In genomic region chr14:98925362-98926040, GRCh38 we compare ENCODE assay signal across 23 cellular contexts.
DNase-seq lines count a peak whose midpoint lies in the region; ATAC-seq and TF ChIP-seq lines count a peak whose summit lies in the region.
"Had no signal": no experiment of that assay in that cellular context is flagged by ENCODE, and none has a peak within 500 bp of the region (broad histone marks: within the 10 kb centered on the region; RNA-seq: fewer than 3 reads in every experiment).

No MANE protein-coding gene starts in this region.

- ATAC-seq in CD4-positive, alpha-beta T cell (ENCODE audit: poor library complexity): no peak
- ATAC-seq in naive thymus-derived CD8-positive, alpha-beta T cell: peak in 1 of 2 donors; percentile 8
- ATAC-seq in HG03135 (IDR thresholded peaks at IDR 0.05; ENCODE audit: unreplicated experiment): no peak
- ATAC-seq: heart right ventricle, upper lobe of right lung had no signal

- H2AFZ ChIP-seq in OCI-LY7 (ENCODE audit: low read length): peak overlapping the region; percentile 47; the same call in 1 of the 2 replicates

- H3K27ac Mint-ChIP-seq in CD4-positive, alpha-beta T cell: peak overlapping the region; percentile 91
- peak overlapping the region; percentile 86 to 98 (median 94) for H3K27ac Mint-ChIP-seq in naive thymus-derived CD8-positive, alpha-beta T cell
- H3K27ac Mint-ChIP-seq: activated T-helper 17 cell treated with anti-CD3 and anti-CD28 coated beads, Interleukin-2, amount 50 U/mL, for 72 hours; brain; CD14-positive monocyte; naive B cell; progenitor cell of endocrine pancreas had no signal

- H3K4me1 ChIP-seq in OCI-LY7 (ENCODE audit: insufficient read depth, low read length, poor library complexity, severe bottlenecking): peaks cover 19% of the 10 kb centered on the region
- H3K4me1 ChIP-seq: heart right ventricle, Peyer's patch, upper lobe of right lung had no signal

- peak overlapping the region; percentile 13 for H3K27ac ChIP-seq in CD4-positive, alpha-beta T cell (ENCODE audit: low read depth, low read length)
- H3K27ac ChIP-seq in OCI-LY7 (ENCODE audit: low read depth, low read length, poor library complexity, severe bottlenecking): peak overlapping the region; percentile 62
- H3K27ac ChIP-seq: dorsolateral prefrontal cortex, heart right ventricle, Peyer's patch, upper lobe of right lung had no signal

- H3K9me2 ChIP-seq in OCI-LY7 (ENCODE audit: insufficient read depth, low read length): no peaks in the 10 kb centered on the region

- no peaks in the 10 kb centered on the region for H3K27me3 ChIP-seq in CD4-positive, alpha-beta T cell (ENCODE audit: control insufficient read depth, insufficient read depth, low read length)
- H3K27me3 ChIP-seq: Peyer's patch, upper lobe of right lung had no signal

- DNase-seq in activated CD8-positive, alpha-beta memory T cell treated with anti-CD3 and anti-CD28 coated beads for 24 hours: peak; percentile 56
- no peak for DNase-seq in activated CD8-positive, alpha-beta memory T cell treated with anti-CD3 and anti-CD28 coated beads, Interleukin-2, amount 50 U/mL, for 48 hours
- no peak for DNase-seq in CD4-positive, alpha-beta T cell
- peak; percentile 52 for DNase-seq in OCI-LY7 (ENCODE audit: low spot score)
- no peak for DNase-seq in naive thymus-derived CD8-positive, alpha-beta T cell
- no peak for DNase-seq in central memory CD4-positive, alpha-beta T cell
- DNase-seq in epidermal melanocyte (ENCODE audit: insufficient read length, low spot score): no peak
- DNase-seq: GOT3, heart right ventricle, midbrain, naive B cell, NCI-H146, NCI-H226, substantia nigra, T-helper 9 cell, upper lobe of right lung had no signal

- no peaks in the 10 kb centered on the region for H3K36me3 Mint-ChIP-seq in CD4-positive, alpha-beta T cell (ENCODE audit: low read depth)
- H3K36me3 Mint-ChIP-seq in naive thymus-derived CD8-positive, alpha-beta T cell: peaks cover 0 to 13% (median 11%) of the 10 kb centered on the region in 3 donors
- H3K36me3 Mint-ChIP-seq: brain, CD14-positive monocyte, naive B cell had no signal

- peak overlapping the region; percentile 63 for H3K4me2 ChIP-seq in OCI-LY7 (ENCODE audit: low read length)

- BruUV-seq in OCI-LY7 (replicated peaks; lab: Mats Ljungman, UMichigan): no TSS peak

- H3K9me3 ChIP-seq in CD4-positive, alpha-beta T cell (ENCODE audit: control insufficient read depth, low read length): no peaks in the 10 kb centered on the region
- H3K9me3 ChIP-seq in OCI-LY7 (ENCODE audit: low read length): no peaks in the 10 kb centered on the region
- H3K9me3 ChIP-seq: Peyer's patch, upper lobe of right lung had no signal

- CTCF ChIA-PET in CD4-positive, alpha-beta T cell (lab: Charles Lee): interaction anchor here (0.7 kb wide), 1 partner anchor 97 kb away, joined by 3 read pairs; no protein-coding TSS in a partner anchor
- CTCF ChIA-PET in OCI-LY7 (lab: Charles Lee; ENCODE audit: unreplicated experiment): no interaction called here

- no peak for TF ChIP-seq CTCF in CD4-positive, alpha-beta T cell (IDR thresholded peaks at IDR 0.05)
- TF ChIP-seq CTCF in OCI-LY7 (conservative IDR thresholded peaks at IDR 0.05; ENCODE audit: low read length): no peak

- POLR2A ChIA-PET in CD4-positive, alpha-beta T cell (lab: Charles Lee): interaction anchor here (0.6 to 2.2 kb wide), 10 partner anchors 9 to 1047 kb away, joined by 3 to 23 read pairs (median 4); no protein-coding TSS in a partner anchor
- POLR2A ChIA-PET in OCI-LY7 (lab: Charles Lee): interaction anchor here (0.5 to 1.9 kb wide), 4 partner anchors 11 to 146 kb away, joined by 3 to 14 read pairs (median 3); no protein-coding TSS in a partner anchor
- POLR2A ChIA-PET in naive thymus-derived CD8-positive, alpha-beta T cell (lab: Charles Lee): interaction anchor here (0.6 to 1.5 kb wide), 7 partner anchors 10 to 347 kb away, joined by 3 to 13 read pairs (median 3); partner anchors contain the start of gene BCL11B

- peaks cover 57% of the 10 kb centered on the region for H3K4me1 Mint-ChIP-seq in CD4-positive, alpha-beta T cell (ENCODE audit: low read depth)
- peaks cover 27 to 60% (median 50%) of the 10 kb centered on the region in 4 donors for H3K4me1 Mint-ChIP-seq in naive thymus-derived CD8-positive, alpha-beta T cell
- H3K4me1 Mint-ChIP-seq: brain, CD14-positive monocyte, naive B cell had no signal

- H3K79me2 ChIP-seq in OCI-LY7 (ENCODE audit: insufficient read depth, low read depth, low read length): no peaks in the 10 kb centered on the region

- H3K4me3 Mint-ChIP-seq in CD4-positive, alpha-beta T cell: peak overlapping the region; percentile 74
- H3K4me3 Mint-ChIP-seq in naive thymus-derived CD8-positive, alpha-beta T cell: peak overlapping the region; percentile 28 to 89 (median 78)
- H3K4me3 Mint-ChIP-seq: activated T-helper 17 cell treated with anti-CD3 and anti-CD28 coated beads, Interleukin-2, amount 50 U/mL, for 72 hours; brain; CD14-positive monocyte; naive B cell had no signal

- no peaks in the 10 kb centered on the region for H4K20me1 ChIP-seq in OCI-LY7 (ENCODE audit: insufficient read depth, low read length)

- peaks cover 5% of the 10 kb centered on the region for H3K9me3 Mint-ChIP-seq in CD4-positive, alpha-beta T cell
- peaks cover 0 to 12% (median 7%) of the 10 kb centered on the region in 9 donors for H3K9me3 Mint-ChIP-seq in naive thymus-derived CD8-positive, alpha-beta T cell
- H3K9me3 Mint-ChIP-seq: activated T-helper 17 cell treated with anti-CD3 and anti-CD28 coated beads, Interleukin-2, amount 50 U/mL, for 72 hours had no signal

- no peaks in the 10 kb centered on the region for H3K36me3 ChIP-seq in OCI-LY7 (ENCODE audit: insufficient read depth, low read length)
- H3K36me3 ChIP-seq: heart right ventricle, Peyer's patch, upper lobe of right lung had no signal

- no peaks in the 10 kb centered on the region for H3K27me3 Mint-ChIP-seq in CD4-positive, alpha-beta T cell
- no peaks in the 10 kb centered on the region for H3K27me3 Mint-ChIP-seq in naive thymus-derived CD8-positive, alpha-beta T cell
- H3K27me3 Mint-ChIP-seq: activated T-helper 17 cell treated with anti-CD3 and anti-CD28 coated beads, Interleukin-2, amount 50 U/mL, for 72 hours; naive B cell; progenitor cell of endocrine pancreas had no signal

- H3K4me3 ChIP-seq in OCI-LY7 (ENCODE audit: low read depth, low read length, poor library complexity, severe bottlenecking): no peak overlapping the region
- H3K4me3 ChIP-seq: dorsolateral prefrontal cortex, heart right ventricle, Peyer's patch, upper lobe of right lung had no signal

- intact Hi-C loops in CD4-positive, alpha-beta T cell (cut with DNase I, micrococcal nuclease): no loop called here
- intact Hi-C loops in OCI-LY7 (cut with micrococcal nuclease; ENCODE audit: unreplicated experiment): loop anchor here (5.0 to 10.0 kb wide), 2 partner anchors 133 to 201 kb away; no protein-coding TSS in a partner anchor

Comparison
In these comparisons a context has a peak if more than half of its experiments do, and no peak if none do; other contexts are left out.
1. DNase-seq: peak in activated CD8-positive, alpha-beta memory T cell treated with anti-CD3 and anti-CD28 coated beads for 24 hours (single experiment) and OCI-LY7 (single experiment); none in activated CD8-positive, alpha-beta memory T cell treated with anti-CD3 and anti-CD28 coated beads, Interleukin-2, amount 50 U/mL, for 48 hours (single experiment), CD4-positive, alpha-beta T cell (0 of 10), naive thymus-derived CD8-positive, alpha-beta T cell (0 of 10), central memory CD4-positive, alpha-beta T cell (single experiment) and epidermal melanocyte (single experiment).